In the genomic region with DNA sequence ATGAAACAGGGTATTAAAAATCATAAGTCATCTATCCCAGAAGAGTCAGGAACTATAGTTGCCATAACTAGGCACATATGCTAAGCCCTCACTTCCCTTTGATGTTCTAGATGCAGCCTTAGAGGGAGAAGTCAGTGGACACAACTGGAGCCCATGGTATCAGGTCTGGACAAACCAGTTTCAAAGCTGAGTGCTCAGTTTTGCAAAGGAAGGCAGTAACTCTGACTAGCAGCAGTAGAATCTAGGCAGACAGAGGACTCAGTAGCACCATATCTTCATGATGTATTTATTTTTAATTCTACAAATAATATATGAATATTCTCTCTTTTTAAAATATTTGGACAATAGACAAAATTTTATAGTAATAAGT, we compare ENCODE assay signal across 34 cellular contexts. TPM values are rescaled to one million over a fixed set of nuclear protein-coding genes. Genes with fewer than 3 reads are reported as not detected.
"Had no signal": no experiment of that assay in that cellular context is flagged by ENCODE, and none has a peak within 500 bp of the region (broad histone marks: within the 10 kb centered on the region; RNA-seq: fewer than 3 reads in every experiment).

No MANE protein-coding gene starts in this region.

- H3K36me3 ChIP-seq: ascending aorta, cardiac muscle cell, WERI-Rb-1 had no signal

- H3K27me3 ChIP-seq: ascending aorta, cardiac muscle cell had no signal

- H3K4me3 ChIP-seq: ascending aorta, cardiac muscle cell, K562, PC-9 had no signal

- ATAC-seq: activated CD8-positive, alpha-beta T cell treated with anti-CD3 and anti-CD28 coated beads for 36 hours; K562; Right ventricle myocardium inferior had no signal

- H2AFZ ChIP-seq: PC-9 had no signal

- DNase-seq: activated CD4-positive, alpha-beta T cell treated with anti-CD3 and anti-CD28 coated beads for 1 hour; activated CD4-positive, alpha-beta T cell treated with anti-CD3 and anti-CD28 coated beads, Interleukin-2, amount 10 ng/mL, durations not matched to agents 24 days and 14 days; activated CD4-positive, alpha-beta T cell treated with anti-CD3 and anti-CD28 coated beads, Interleukin-2, amount 50 U/mL, for 4 hours; activated CD4-positive, CD25-positive, alpha-beta regulatory T cell; activated CD8-positive, alpha-beta T cell treated with anti-CD3 and anti-CD28 coated beads for 36 hours; activated gamma-delta T cell; activated naive CD4-positive, alpha-beta T cell treated with Interleukin-2 at 50 U/mL for 16 hours; activated naive CD8-positive, alpha-beta T cell treated with anti-CD3 and anti-CD28 coated beads, Interleukin-2, amount 10 ng/mL, durations not matched to agents 7 days and 5 days; activated T-cell treated with anti-CD3 and anti-CD28 coated beads, Interleukin-2, amount 50 U/mL, for 24 hours; amygdala; NCI-H1048; NCI-H1105 treated with DMSO at 0.1 percent for 48 hours; NCI-H1436 treated with DMSO at 0.1 percent for 48 hours; NCI-H1694 treated with DMSO at 0.1 percent for 48 hours; NCI-H2029; NCI-H524; NCI-H69; PC-9; SIG-M5; SW 1271; T-helper 1 cell; T-helper 2 cell; T1000; WERI-Rb-1 had no signal

- H3K27ac ChIP-seq: ascending aorta, cardiac muscle cell, PC-9, RWPE1, WERI-Rb-1 had no signal

- H3K4me1 ChIP-seq: ascending aorta had no signal

- H3K4me2 ChIP-seq: PC-9 had no signal

- FAIRE-seq: K562, RCC 7860 had no signal

RNA-seq across cellular contexts. Expression of a gene that starts 11.7 kb away (rescaled TPM):
- total RNA-seq: activated CD4-positive, alpha-beta T cell treated with anti-CD3 and anti-CD28 coated beads, Interleukin-2, amount 10 ng/mL, durations not matched to agents 24 days and 14 days; activated CD8-positive, alpha-beta memory T cell treated with anti-CD3 and anti-CD28 coated beads for 36 hours; activated CD8-positive, alpha-beta T cell treated with anti-CD3 and anti-CD28 coated beads for 36 hours; activated naive CD8-positive, alpha-beta T cell treated with anti-CD3 and anti-CD28 coated beads, Interleukin-2, amount 10 ng/mL, durations not matched to agents 7 days and 5 days; activated T-helper 2 cell treated with anti-CD3 and anti-CD28 coated beads, Interferon-gamma antibody, Interleukin-2, Interleukin-4, amounts not matched to agents 10 μg/mL and 5 μg/mL and 100 μg/mL, durations not matched to agents 14 hours and 24 hours and 36 hours; MCF 10A; PC-9; SK-MEL-5 had no signal
- polyA plus RNA-seq: K562 had no signal
